16 cellular contexts compared by ENCODE assay signal in genomic region chr11:121415861-121416260, GRCh38. TPM values are rescaled to one million over a fixed set of nuclear protein-coding genes. Genes with fewer than 3 reads are reported as not detected.
DNase-seq lines count a peak whose midpoint lies in the region; ATAC-seq, FAIRE-seq and TF ChIP-seq lines count a peak whose summit lies in the region.
"Had no signal": no experiment of that assay in that cellular context is flagged by ENCODE, and none has a peak within 500 bp of the region (broad histone marks: within the 10 kb centered on the region; RNA-seq: fewer than 3 reads in every experiment).

No MANE protein-coding gene starts in this region.

- no peak overlapping the region for H3K4me2 ChIP-seq in mammary epithelial cell (ENCODE audit: insufficient read depth, low read depth, low read length)

- H3K9ac ChIP-seq in mammary epithelial cell (ENCODE audit: insufficient read depth, low read length), result no peak overlapping the region

- H3K4me3 ChIP-seq in CD4-positive, alpha-beta memory T cell (ENCODE audit: low read length in 2 of 2), result no peak overlapping the region
- H3K4me3 ChIP-seq in mammary epithelial cell (replicated peaks in 1 of 3; ENCODE audit: insufficient read depth in 1 of 3, low read depth in 2 of 3, low read length in 3 of 3) (no peak overlapping the region), left lung (no peak overlapping the region)
- H3K4me3 ChIP-seq: esophagus squamous epithelium, SJCRH30, suprapubic skin had no signal

- H3K9me3 Mint-ChIP-seq in CD4-positive, alpha-beta memory T cell, result no peaks in the 10 kb centered on the region
- H3K9me3 Mint-ChIP-seq: CD8-positive, alpha-beta T cell had no signal

- H3K36me3 Mint-ChIP-seq in CD4-positive, alpha-beta memory T cell, result no peaks in the 10 kb centered on the region
- H3K36me3 Mint-ChIP-seq: CD8-positive, alpha-beta T cell had no signal

- no peaks in the 10 kb centered on the region for H3K79me2 ChIP-seq in mammary epithelial cell (ENCODE audit: insufficient read depth, low read length)

- TF ChIP-seq CTCF in mammary epithelial cell (conservative IDR thresholded peaks at IDR 0.05 in 1 of 2, IDR thresholded peaks at IDR 0.05 in 1 of 2; ENCODE audit: extremely low read depth in 1 of 2, insufficient read depth in 1 of 2, low read depth in 1 of 2, low read length in 2 of 2) (no peak), left lung (IDR thresholded peaks at IDR 0.05) (no peak)

- BruUV-seq in mammary epithelial cell (replicated peaks; lab: Mats Ljungman, UMichigan), result no TSS peak

- no peak for TF ChIP-seq POLR2A in H54 (IDR thresholded peaks at IDR 0.05; ENCODE audit: low read depth, low read length)

- peaks cover 59% of the 10 kb centered on the region for H3K4me1 ChIP-seq in CD4-positive, alpha-beta memory T cell (ENCODE audit: insufficient read depth, low read length)
- H3K4me1 ChIP-seq in mammary epithelial cell (ENCODE audit: insufficient read depth, low read length) (peaks cover 13% of the 10 kb centered on the region), left lung (peaks cover 18 to 68% of the 10 kb centered on the region in 2 donors)

- in situ Hi-C loops in mammary epithelial cell (cut with MboI; ENCODE audit: low sequenced_read_pairs in 2 of 2), result no loop called here

- no peaks in the 10 kb centered on the region for H3K36me3 ChIP-seq in CD4-positive, alpha-beta memory T cell (ENCODE audit: insufficient read depth, low read length)
- H3K36me3 ChIP-seq in mammary epithelial cell (ENCODE audit: insufficient read depth, low read length), result no peaks in the 10 kb centered on the region
- H3K36me3 ChIP-seq in left lung, result no peaks in the 10 kb centered on the region
- H3K36me3 ChIP-seq: esophagus squamous epithelium, SJCRH30, suprapubic skin had no signal

- H3K27me3 ChIP-seq in CD4-positive, alpha-beta memory T cell (ENCODE audit: insufficient read depth, low read length), result no peaks in the 10 kb centered on the region
- peaks cover 4% of the 10 kb centered on the region for H3K27me3 ChIP-seq in mammary epithelial cell (ENCODE audit: insufficient read depth, low read length)
- H3K27me3 ChIP-seq in left lung, result no peaks in the 10 kb centered on the region
- H3K27me3 ChIP-seq: esophagus squamous epithelium, SJCRH30, suprapubic skin had no signal

- no peaks in the 10 kb centered on the region for H3K9me3 ChIP-seq in CD4-positive, alpha-beta memory T cell (ENCODE audit: control insufficient read depth in 1 of 2, low read length in 2 of 2)
- no peaks in the 10 kb centered on the region for H3K9me3 ChIP-seq in mammary epithelial cell (replicated peaks; ENCODE audit: insufficient read depth, low read length)
- no peaks in the 10 kb centered on the region for H3K9me3 ChIP-seq in left lung
- H3K9me3 ChIP-seq: esophagus squamous epithelium, SJCRH30, suprapubic skin had no signal

- intact Hi-C loops in CD4-positive, alpha-beta memory T cell (cut with micrococcal nuclease), result loop anchor here (5.0 kb wide), 2 partner anchors 39 to 176 kb away; no protein-coding TSS in a partner anchor
- intact Hi-C loops in mammary epithelial cell (cut with micrococcal nuclease), result loop anchor here (5.0 kb wide), 1 partner anchor 59 kb away; no protein-coding TSS in a partner anchor
- intact Hi-C loops in left lung (cut with DNase I), result no loop called here

- CTCF ChIA-PET in CD4-positive, alpha-beta memory T cell (lab: Charles Lee; ENCODE audit: partially characterized antibody), result interaction anchor here (0.9 kb wide), 1 partner anchor 178 kb away, joined by 3 read pairs; no protein-coding TSS in a partner anchor
- CTCF ChIA-PET in mammary epithelial cell (lab: Charles Lee; ENCODE audit: low non-redundant PET), result no interaction called here

- H3K27ac ChIP-seq in CD4-positive, alpha-beta memory T cell (ENCODE audit: low read depth, low read length), result no peak overlapping the region
- H3K27ac ChIP-seq in mammary epithelial cell (ENCODE audit: insufficient read depth, low read depth, low read length) (no peak overlapping the region), left lung (peak overlapping the region in 1 of 2 donors; percentile 2)
- H3K27ac ChIP-seq: esophagus squamous epithelium, SJCRH30, suprapubic skin had no signal

- no peak overlapping the region for H2AFZ ChIP-seq in mammary epithelial cell (ENCODE audit: low read depth, low read length)

- WGBS in mammary epithelial cell (ENCODE audit: low coverage, missing lambda C conversion rate), result 33% methylated on average over 1 of the region's 1 CpG

- ATAC-seq in left lung, result peak; percentile 16
- no peak for ATAC-seq in GM21723 (IDR thresholded peaks at IDR 0.05; ENCODE audit: unreplicated experiment)
- ATAC-seq in HG03196 (IDR thresholded peaks at IDR 0.05; ENCODE audit: unreplicated experiment), result no peak
- ATAC-seq: CD8-positive, alpha-beta T cell had no signal

- H3K27me3 Mint-ChIP-seq in CD4-positive, alpha-beta memory T cell, result no peaks in the 10 kb centered on the region

- H3K4me3 Mint-ChIP-seq in CD4-positive, alpha-beta memory T cell, result peak overlapping the region in 4 of 8 donors; percentile 11 to 36 (median 16)
- H3K4me3 Mint-ChIP-seq: CD8-positive, alpha-beta T cell had no signal

- dilution Hi-C loops in mammary epithelial cell (cut with HindIII; ENCODE audit: low sequenced_read_pairs), result no loop called here

- DNase-seq in CD4-positive, alpha-beta memory T cell, result no peak
- DNase-seq in HT-29 (ENCODE audit: low spot score), result peak; percentile 55
- DNase-seq in mammary epithelial cell, result peak; percentile 44
- DNase-seq in left lung, result no peak
- no peak for DNase-seq in NCI-H2107 (lab: John Stamatoyannopoulos, UW)
- DNase-seq in H54 (ENCODE audit: insufficient read length, low spot score), result no peak
- DNase-seq: activated naive CD4-positive, alpha-beta T cell; CD8-positive, alpha-beta T cell; esophagus squamous epithelium; NCI-H1694; NCI-H82; posterior cingulate gyrus; SJCRH30 had no signal

- H4K20me1 ChIP-seq in mammary epithelial cell (ENCODE audit: insufficient read depth, low read length), result no peaks in the 10 kb centered on the region

- POLR2A ChIA-PET in CD4-positive, alpha-beta memory T cell (lab: Charles Lee; ENCODE audit: partially characterized antibody), result interaction anchor here (1.0 to 11.8 kb wide), 3 partner anchors 11 to 34 kb away, joined by 3 to 150 read pairs (median 7); partner anchors contain the start of genes SORL1 and SORL1-AS1

- no peak for FAIRE-seq in H54 (lab: Jason Lieb, UNC)

- H3K27ac Mint-ChIP-seq in CD4-positive, alpha-beta memory T cell, result peak overlapping the region; percentile 22 to 90 (median 69)

- peaks cover 41 to 74% (median 61%) of the 10 kb centered on the region in 4 donors for H3K4me1 Mint-ChIP-seq in CD4-positive, alpha-beta memory T cell

RNA-seq across cellular contexts. Expression of gene SORL1, which starts 36.3 kb away (rescaled TPM):
- total RNA-seq in CD4-positive, alpha-beta memory T cell, result 100 to 1,000 TPM; 610 to 660 TPM
- 100 to 1,000 TPM; 159 to 283 TPM for polyA plus RNA-seq in CD4-positive, alpha-beta memory T cell
- 43.6 and 49.8 TPM in 2 replicates for total RNA-seq in HT-29 (2014; rRNA removed; shearing (Covaris generic))
- total RNA-seq in mammary epithelial cell (10 to 100 TPM; 17.5 to 84.3 TPM), left lung (100 to 1,000 TPM in 1 of 2 donors, 10 to 100 TPM in 1; 44.9 to 114 TPM)
- polyA plus RNA-seq in mammary epithelial cell, result 57.2 TPM
- 210 TPM for polyA minus RNA-seq in mammary epithelial cell

Comparison
In these comparisons a context has a peak if more than half of its experiments do, and no peak if none do; other contexts are left out.
1. DNase-seq: peak in HT-29 (single experiment) and mammary epithelial cell (single experiment); none in CD4-positive, alpha-beta memory T cell (0 of 5), left lung (0 of 2), NCI-H2107 (single experiment) and H54 (single experiment).
2. RNA of gene SORL1, which starts 36.3 kb away (total RNA-seq): 610 to 660 TPM in CD4-positive, alpha-beta memory T cell; 44.9 to 114 TPM in left lung, 17.5 to 84.3 TPM in mammary epithelial cell and 43.6 to 49.8 TPM in HT-29; every median in the first group is over 4 times any median in the second.
3. intact Hi-C loops: an anchor here in CD4-positive, alpha-beta memory T cell (5.0 kb wide) and mammary epithelial cell (5.0 kb wide); none called in left lung.